In the genomic region with DNA sequence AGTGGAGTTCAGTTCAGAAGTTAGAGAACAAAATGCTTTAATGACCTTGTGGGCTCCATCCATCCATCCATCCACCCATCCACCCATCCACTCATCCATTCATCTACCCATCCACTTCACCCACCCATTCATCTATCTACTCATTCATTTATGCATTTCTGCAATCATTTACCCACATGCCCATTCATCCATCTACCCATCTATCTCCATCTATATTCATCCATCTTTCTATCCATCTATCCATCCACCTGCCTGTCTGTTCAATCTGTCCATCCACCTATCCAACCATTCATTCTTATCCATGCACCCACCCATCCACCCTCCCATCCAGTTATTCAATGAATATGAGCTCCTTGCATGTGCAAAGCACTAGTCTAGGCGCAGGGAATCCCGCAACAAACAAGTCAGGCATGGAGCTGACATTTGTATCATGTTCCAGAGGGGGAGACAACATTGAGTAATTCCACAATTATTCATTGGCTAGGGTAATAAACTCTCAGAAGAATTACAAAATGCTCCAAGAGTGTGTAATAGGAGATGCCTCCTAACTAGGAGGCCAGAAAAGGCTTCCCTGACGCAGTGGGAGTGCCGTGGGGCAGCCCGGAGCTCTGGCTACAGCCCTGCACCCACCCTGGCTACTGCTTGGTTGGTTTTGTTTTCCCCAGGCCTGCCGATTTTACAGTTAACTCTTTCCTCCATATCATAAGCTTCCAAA, we compare ENCODE assay signal across 11 cellular contexts.
A peak's percentile ranks its signal among the peaks of the same experiment; 100 is the strongest.
DNase-seq lines count a peak whose midpoint lies in the region; ATAC-seq and TF ChIP-seq lines count a peak whose summit lies in the region.
"Had no signal": no experiment of that assay in that cellular context is flagged by ENCODE, and none has a peak within 500 bp of the region (broad histone marks: within the 10 kb centered on the region; RNA-seq: fewer than 3 reads in every experiment).

No MANE protein-coding gene starts in this region.

- H3K27me3 ChIP-seq in ACC112 (ENCODE audit: insufficient read depth, low read length) (no peaks in the 10 kb centered on the region), esophagus muscularis mucosa (no peaks in the 10 kb centered on the region)

- 33% methylated on average over 6 of the region's 6 CpGs for WGBS in esophagus muscularis mucosa

- peak overlapping the region; percentile 93 to 99 (median 97) for H3K27ac Mint-ChIP-seq in nephron
- H3K27ac Mint-ChIP-seq: B cell had no signal

- H3K36me3 Mint-ChIP-seq in nephron (ENCODE audit: low read depth): no peaks in the 10 kb centered on the region

- peaks cover 76% of the 10 kb centered on the region for H3K4me1 Mint-ChIP-seq in nephron
- H3K4me1 Mint-ChIP-seq: B cell had no signal

- no peaks in the 10 kb centered on the region for H3K36me3 ChIP-seq in ACC112 (ENCODE audit: insufficient read depth, low read length)
- H3K36me3 ChIP-seq in esophagus muscularis mucosa: no peaks in the 10 kb centered on the region

- TF ChIP-seq POLR2A in esophagus muscularis mucosa (IDR thresholded peaks at IDR 0.05; ENCODE audit: low read depth): no peak

- H3K79me2 ChIP-seq in ACC112 (ENCODE audit: control insufficient read depth, insufficient read depth, low read length, unreplicated experiment): no peaks in the 10 kb centered on the region

- TF ChIP-seq CTCF in esophagus muscularis mucosa (IDR thresholded peaks at IDR 0.05) (no peak), nephron (IDR thresholded peaks at IDR 0.05; ENCODE audit: unreplicated experiment in 3 of 3) (no peak)

- TF ChIP-seq EP300 in esophagus muscularis mucosa (IDR thresholded peaks at IDR 0.05): no peak

- H2AFZ ChIP-seq in ACC112 (ENCODE audit: low read length, unreplicated experiment): peak overlapping the region; percentile 62

- 0 out of 2 replicates have a peak overlapping the region, but pooled peaks have one; percentile 12 for H3K4me3 ChIP-seq in ACC112 (ENCODE audit: low read depth, low read length)
- no peak overlapping the region for H3K4me3 ChIP-seq in esophagus muscularis mucosa

- H3K4me1 ChIP-seq in ACC112 (ENCODE audit: control insufficient read depth, insufficient read depth, low read length, unreplicated experiment) (peaks cover 53% of the 10 kb centered on the region), esophagus muscularis mucosa (peaks cover 28 to 66% (median 60%) of the 10 kb centered on the region in 4 donors)

- intact Hi-C loops in esophagus muscularis mucosa (cut with DNase I): no loop called here

- DNase-seq in NCI-H226: peak; percentile 83
- DNase-seq in esophagus muscularis mucosa (ENCODE audit: extremely low spot score): peak; percentile 90
- DNase-seq in activated effector memory CD4-positive, alpha-beta T cell treated with anti-CD3 and anti-CD28 coated beads, Interleukin-2, amount 50 U/mL, for 16 hours: no peak
- no peak for DNase-seq in A172 (ENCODE audit: low spot score)
- DNase-seq: activated naive CD4-positive, alpha-beta T cell treated with anti-CD3 and anti-CD28 coated beads, Interleukin-2, amount 50 U/mL, for 16 hours; NCI-H187 had no signal

- H3K27me3 Mint-ChIP-seq in nephron (ENCODE audit: low read depth): no peaks in the 10 kb centered on the region

- H3K4me3 Mint-ChIP-seq in nephron: peak overlapping the region in 2 of 3 experiments; percentile 14 to 51
- H3K4me3 Mint-ChIP-seq: B cell had no signal

- ATAC-seq in HG03432 (IDR thresholded peaks at IDR 0.05; ENCODE audit: unreplicated experiment) (no peak), GM18498 (IDR thresholded peaks at IDR 0.05; ENCODE audit: unreplicated experiment) (no peak)

- no peaks in the 10 kb centered on the region for H3K9me3 Mint-ChIP-seq in nephron

- no peaks in the 10 kb centered on the region for H3K9me3 ChIP-seq in esophagus muscularis mucosa

- H3K27ac ChIP-seq in ACC112 (ENCODE audit: low read depth, low read length) (peak overlapping the region; percentile 87), esophagus muscularis mucosa (replicated peaks in 1 of 4) (peak overlapping the region; percentile 47 to 74 (median 64))

Comparison
In these comparisons a context has a peak if more than half of its experiments do, and no peak if none do; other contexts are left out.
1. DNase-seq: peak in NCI-H226 (single experiment) and esophagus muscularis mucosa (single experiment); none in activated effector memory CD4-positive, alpha-beta T cell treated with anti-CD3 and anti-CD28 coated beads, Interleukin-2, amount 50 U/mL, for 16 hours (single experiment) and A172 (single experiment).